ENCODE assay signal across 7 cellular contexts in the genomic region with DNA sequence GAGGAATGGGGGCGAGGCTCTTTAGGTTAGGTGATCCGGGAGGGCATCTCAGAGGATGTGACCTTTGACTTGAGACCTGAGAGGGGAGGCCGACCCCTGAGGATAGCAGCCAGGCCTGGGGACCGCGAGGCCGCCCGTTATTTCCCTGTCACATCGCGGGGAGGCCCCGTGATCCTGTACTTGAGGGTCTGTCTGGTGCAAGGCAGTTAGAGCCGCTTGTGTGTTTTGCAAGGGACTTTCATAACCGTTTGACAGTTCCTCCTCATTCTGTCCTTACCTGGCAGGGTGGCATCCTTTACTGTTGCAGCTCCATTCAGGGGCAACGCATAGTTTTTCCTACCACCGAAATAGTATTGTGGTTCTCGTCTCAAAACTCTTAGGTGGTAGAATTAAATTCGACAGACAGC. TPM values are rescaled to one million over a fixed set of nuclear protein-coding genes. Genes with fewer than 3 reads are reported as not detected.
DNase-seq lines count a peak whose midpoint lies in the region; ATAC-seq and TF ChIP-seq lines count a peak whose summit lies in the region.

No MANE protein-coding gene starts in this region.

- peaks cover 36% of the 10 kb centered on the region for H3K4me1 Mint-ChIP-seq in activated CD4-positive, alpha-beta memory T cell treated with anti-CD3 and anti-CD28 coated beads, Interleukin-2, amount 10 ng/mL, durations not matched to agents 7 days and 5 days

- TF ChIP-seq CTCF in HL-60 (IDR thresholded peaks at IDR 0.05; ENCODE audit: insufficient read depth, low read length): no peak
- no peak for TF ChIP-seq CTCF in testis (IDR thresholded peaks at IDR 0.05)

- H3K4me1 ChIP-seq in iPS-18a (ENCODE audit: control insufficient read depth, low read depth, low read length): peaks cover 12% of the 10 kb centered on the region
- no peaks in the 10 kb centered on the region for H3K4me1 ChIP-seq in testis

- peak overlapping the region; percentile 83 for H3K9ac ChIP-seq in iPS-18a (ENCODE audit: low read length)

- POLR2A ChIA-PET in activated CD4-positive, alpha-beta memory T cell treated with anti-CD3 and anti-CD28 coated beads, Interleukin-2, amount 10 ng/mL, durations not matched to agents 7 days and 5 days (lab: Charles Lee): interaction anchor here (0.7 to 2.1 kb wide), 14 partner anchors 9 to 909 kb away, joined by 3 to 24 read pairs (median 4); no protein-coding TSS in a partner anchor

- H3K27ac ChIP-seq in HL-60 (replicated peaks) (peak overlapping the region; percentile 98), iPS-18a (ENCODE audit: low read length) (no peak overlapping the region), testis (peak overlapping the region; percentile 40 to 79)

- H3K4me3 ChIP-seq in HL-60 (replicated peaks; ENCODE audit: insufficient read depth, low read length): peak overlapping the region; percentile 76
- peak overlapping the region; percentile 94 for H3K4me3 ChIP-seq in iPS-18a (ENCODE audit: low read length)
- H3K4me3 ChIP-seq in testis: peak overlapping the region; percentile 75 to 84

- intact Hi-C loops in testis (cut with DNase I; ENCODE audit: low total_unique reads): no loop called here

- peak overlapping the region; percentile 86 for H3K27ac Mint-ChIP-seq in activated CD4-positive, alpha-beta memory T cell treated with anti-CD3 and anti-CD28 coated beads, Interleukin-2, amount 10 ng/mL, durations not matched to agents 7 days and 5 days

- H3K36me3 ChIP-seq in iPS-18a (ENCODE audit: control insufficient read depth, low read depth, low read length) (no peaks in the 10 kb centered on the region), testis (ENCODE audit: low read depth, missing control alignments) (no peaks in the 10 kb centered on the region)

- ATAC-seq in GM19438 (IDR thresholded peaks at IDR 0.05; ENCODE audit: low read depth, unreplicated experiment) (peak; percentile 31), HG03432 (IDR thresholded peaks at IDR 0.05; ENCODE audit: unreplicated experiment) (no peak)

- H3K27me3 ChIP-seq in HL-60 (ENCODE audit: insufficient read depth, poor library complexity, severe bottlenecking) (no peaks in the 10 kb centered on the region), iPS-18a (ENCODE audit: control insufficient read depth, insufficient read depth, low read length) (no peaks in the 10 kb centered on the region), testis (no peaks in the 10 kb centered on the region)

- DNase-seq in GM03348 (ENCODE audit: low spot score): peak; percentile 9
- peak; percentile 39 to 77 for DNase-seq in HL-60 (ENCODE audit: low read depth in 1 of 2, low spot score in 1 of 2)
- no peak for DNase-seq in activated CD4-positive, alpha-beta memory T cell treated with anti-CD3 and anti-CD28 coated beads, Interleukin-2, amount 10 ng/mL, durations not matched to agents 7 days and 5 days
- DNase-seq in testis: no peak

- no peaks in the 10 kb centered on the region for H3K36me3 Mint-ChIP-seq in activated CD4-positive, alpha-beta memory T cell treated with anti-CD3 and anti-CD28 coated beads, Interleukin-2, amount 10 ng/mL, durations not matched to agents 7 days and 5 days (ENCODE audit: low read depth)

- H3K4me3 Mint-ChIP-seq in activated CD4-positive, alpha-beta memory T cell treated with anti-CD3 and anti-CD28 coated beads, Interleukin-2, amount 10 ng/mL, durations not matched to agents 7 days and 5 days: peak overlapping the region; percentile 95

- 2 to 6% methylated on average over 10 to 16 of the region's 16 CpGs for WGBS in testis, 2 donors

- no peak for TF ChIP-seq POLR2A in testis (IDR thresholded peaks at IDR 0.05)

- H3K9me3 Mint-ChIP-seq in activated CD4-positive, alpha-beta memory T cell treated with anti-CD3 and anti-CD28 coated beads, Interleukin-2, amount 10 ng/mL, durations not matched to agents 7 days and 5 days: no peaks in the 10 kb centered on the region

- CTCF ChIA-PET in activated CD4-positive, alpha-beta memory T cell treated with anti-CD3 and anti-CD28 coated beads, Interleukin-2, amount 10 ng/mL, durations not matched to agents 7 days and 5 days (lab: Charles Lee): interaction anchor here (3.2 kb wide), 1 partner anchor 55 kb away, joined by 9 read pairs; no protein-coding TSS in a partner anchor

- H3K27me3 Mint-ChIP-seq in activated CD4-positive, alpha-beta memory T cell treated with anti-CD3 and anti-CD28 coated beads, Interleukin-2, amount 10 ng/mL, durations not matched to agents 7 days and 5 days: peaks cover 4% of the 10 kb centered on the region

- no peaks in the 10 kb centered on the region for H3K9me3 ChIP-seq in iPS-18a (ENCODE audit: control insufficient read depth, low read depth, low read length)
- no peaks in the 10 kb centered on the region for H3K9me3 ChIP-seq in testis

RNA-seq across cellular contexts. Expression of a gene that starts 0.8 kb away (rescaled TPM):
- total RNA-seq in activated CD4-positive, alpha-beta memory T cell treated with anti-CD3 and anti-CD28 coated beads, Interleukin-2, amount 10 ng/mL, durations not matched to agents 7 days and 5 days: 10 to 100 TPM; 62.0 to 64.1 TPM
- total RNA-seq in testis: 10 to 100 TPM; 49.2 to 52.0 TPM
- polyA plus RNA-seq in testis (ENCODE audit: insufficient read depth, low read depth, low replicate concordance): 44.7 TPM

Comparison
In these comparisons a context has a peak if more than half of its experiments do, and no peak if none do; other contexts are left out.
1. DNase-seq: peak in GM03348 (single experiment) and HL-60 (2 of 2); none in activated CD4-positive, alpha-beta memory T cell treated with anti-CD3 and anti-CD28 coated beads, Interleukin-2, amount 10 ng/mL, durations not matched to agents 7 days and 5 days (single experiment) and testis (single experiment).
2. Peak in every context shown above with its lines, with median percentiles within 50 percentile points of each other: H3K4me3 ChIP-seq.